Comparison of ENCODE assay signal across 8 cellular contexts in the genomic region with DNA sequence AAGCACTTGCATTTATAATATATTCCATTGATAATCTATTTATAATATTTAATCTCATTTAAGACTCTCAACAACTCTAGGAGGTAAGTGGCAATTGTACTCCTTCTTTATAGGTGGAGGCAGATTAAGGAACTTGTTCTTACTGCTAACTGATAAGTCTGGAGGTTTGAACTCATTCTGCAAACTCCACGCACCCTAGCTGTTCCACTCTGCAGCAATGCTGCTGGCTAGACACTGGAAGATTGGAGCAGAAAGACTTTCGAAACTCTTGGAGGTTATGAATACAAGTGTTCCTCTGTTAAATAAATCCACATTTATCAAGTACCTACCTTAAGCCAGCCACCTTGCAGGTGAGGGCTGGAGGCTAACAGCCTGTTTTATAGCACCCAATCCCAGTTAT. TPM values are rescaled to one million over a fixed set of nuclear protein-coding genes. Genes with fewer than 3 reads are reported as not detected.
DNase-seq lines count a peak whose midpoint lies in the region; ATAC-seq and TF ChIP-seq lines count a peak whose summit lies in the region.

No MANE protein-coding gene starts in this region.

- peak overlapping the region; percentile 90 for H3K9ac ChIP-seq in KMS-11

- H3K36me3 ChIP-seq in DOHH2 (ENCODE audit: control insufficient read depth, low read length) (peaks cover 14% of the 10 kb centered on the region), KMS-11 (ENCODE audit: insufficient read depth) (no peaks in the 10 kb centered on the region), mesodermal cell (ENCODE audit: control insufficient read depth, insufficient read depth, low read length) (no peaks in the 10 kb centered on the region)

- H3K9me3 ChIP-seq in DOHH2 (ENCODE audit: control insufficient read depth, insufficient read depth, low read length) = no peaks in the 10 kb centered on the region
- H3K9me3 ChIP-seq in mesodermal cell (ENCODE audit: control insufficient read depth, low read length) = no peaks in the 10 kb centered on the region

- TF ChIP-seq CTCF in DOHH2 (IDR thresholded peaks at IDR 0.05; ENCODE audit: low read depth, low read length, poor library complexity, severe bottlenecking) = no peak
- TF ChIP-seq CTCF in KMS-11 (conservative IDR thresholded peaks at IDR 0.05; ENCODE audit: low read depth, low read length) = no peak
- TF ChIP-seq CTCF in astrocyte of the cerebellum (IDR thresholded peaks at IDR 0.05; ENCODE audit: low read depth, low read length, missing control alignments) = no peak

- H3K4me2 ChIP-seq in DOHH2 (ENCODE audit: low read length) (peak overlapping the region; percentile 66), KMS-11 (peak overlapping the region; percentile 66)

- H3K79me2 ChIP-seq in DOHH2 (ENCODE audit: control insufficient read depth, low read length) (peaks cover 42% of the 10 kb centered on the region), KMS-11 (ENCODE audit: insufficient read depth, low read depth) (peaks cover 38% of the 10 kb centered on the region)

- H3F3A ChIP-seq in DOHH2 (ENCODE audit: control insufficient read depth, insufficient read depth) = no peaks in the 10 kb centered on the region

- H3K9me2 ChIP-seq in DOHH2 (replicated peaks; ENCODE audit: control insufficient read depth, low read length) = no peaks in the 10 kb centered on the region

- ATAC-seq in HG03045 (IDR thresholded peaks at IDR 0.05; ENCODE audit: unreplicated experiment) (no peak), HG03108 (IDR thresholded peaks at IDR 0.05; ENCODE audit: unreplicated experiment) (no peak)

- H3K4me1 ChIP-seq in DOHH2 (ENCODE audit: control insufficient read depth, low read length) = peaks cover 27% of the 10 kb centered on the region
- peaks cover 23% of the 10 kb centered on the region for H3K4me1 ChIP-seq in KMS-11 (ENCODE audit: low read depth, poor library complexity, severe bottlenecking)
- H3K4me1 ChIP-seq in mesodermal cell (ENCODE audit: control insufficient read depth, insufficient read depth, low read length, poor library complexity, severe bottlenecking) = peaks cover 4% of the 10 kb centered on the region

- H4K20me1 ChIP-seq in DOHH2 (ENCODE audit: control insufficient read depth, insufficient read depth, low read depth, low read length) (peaks cover 21% of the 10 kb centered on the region), KMS-11 (ENCODE audit: insufficient read depth) (peaks cover 18% of the 10 kb centered on the region; the same call in 1 of the 2 replicates)

- WGBS in mesodermal cell (ENCODE audit: insufficient coverage in 2 of 2), 2 experiments = 100% methylated on average over 1 of the region's 2 CpGs

- H3K27ac ChIP-seq in DOHH2 (ENCODE audit: low read depth, low read length) = no peak overlapping the region
- peak overlapping the region; percentile 86; the same call in 1 of the 2 replicates for H3K27ac ChIP-seq in KMS-11
- no peak overlapping the region for H3K27ac ChIP-seq in mesodermal cell (ENCODE audit: low read depth, low read length, severe bottlenecking)

- in situ Hi-C loops in astrocyte of the cerebellum (cut with HindIII; ENCODE audit: low sequenced_read_pairs) = no loop called here

- DNase-seq in astrocyte of the cerebellum (ENCODE audit: low read depth) (no peak), foreskin melanocyte (no peak)
- DNase-seq in activated CD8-positive, alpha-beta memory T cell treated with anti-CD3 and anti-CD28 coated beads, Interleukin-2, amount 50 U/mL, for 48 hours = no peak

- peak overlapping the region; percentile 76 for H2AFZ ChIP-seq in KMS-11 (ENCODE audit: low read depth)

- H3K27me3 ChIP-seq in DOHH2 (ENCODE audit: control insufficient read depth, low read length) (no peaks in the 10 kb centered on the region), KMS-11 (ENCODE audit: insufficient read depth, low read depth) (no peaks in the 10 kb centered on the region)

- H3K4me3 ChIP-seq in DOHH2 (ENCODE audit: low read length) = peak overlapping the region; percentile 95
- H3K4me3 ChIP-seq in KMS-11 (IDR thresholded peaks at IDR 0.05; ENCODE audit: insufficient read depth, low read depth, low read length) = no peak overlapping the region
- H3K4me3 ChIP-seq in astrocyte of the cerebellum (ENCODE audit: low read depth, low read length) = peak overlapping the region; percentile 84
- peak overlapping the region; percentile 99 for H3K4me3 ChIP-seq in mesodermal cell (ENCODE audit: extremely low read depth, insufficient read depth, low read length, poor library complexity, severe bottlenecking)

RNA-seq across cellular contexts. Expression of a gene that starts 0.8 kb away (rescaled TPM):
- polyA plus RNA-seq in mesodermal cell (2013, experiment 1 of 2) = 329 TPM
- 365 TPM for polyA plus RNA-seq in mesodermal cell (2013, experiment 2 of 2)
